Comparison of ENCODE assay signal across 1 cellular context in the genomic region with DNA sequence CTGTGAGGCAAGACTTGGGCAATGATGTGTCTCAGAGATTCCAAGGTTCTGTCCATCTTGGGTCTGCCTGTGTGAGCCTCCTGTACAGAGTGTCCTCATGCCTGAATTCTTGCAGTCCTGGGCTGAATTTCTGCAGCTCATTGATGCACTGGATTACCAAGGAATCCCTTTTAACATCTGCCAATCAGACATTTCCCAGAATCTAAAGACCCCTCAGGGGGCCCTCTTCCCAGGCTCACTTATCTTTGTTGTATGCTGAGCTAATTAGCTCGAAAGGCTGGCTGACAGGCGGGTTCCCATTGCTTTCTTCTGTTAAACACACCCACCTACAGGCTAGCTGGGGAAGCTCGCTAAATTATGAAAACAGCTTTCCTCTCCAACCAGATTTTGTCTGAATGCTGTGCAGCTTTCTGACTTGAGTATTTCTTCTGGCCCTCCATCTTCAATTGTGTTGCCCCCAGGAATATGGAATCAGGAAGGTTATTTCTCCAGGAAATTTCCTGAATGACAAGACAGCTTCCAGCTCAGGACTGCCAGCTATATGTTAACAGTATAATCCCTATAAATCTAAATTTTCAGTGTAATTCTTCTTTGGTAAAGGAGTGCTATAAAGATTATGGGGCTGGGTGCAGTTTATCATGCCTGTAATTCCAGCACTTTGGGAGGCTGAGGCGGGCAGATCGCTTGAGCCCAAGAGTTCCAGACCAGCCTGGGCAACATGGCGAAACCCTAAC.
TF ChIP-seq lines count a peak whose summit lies in the region.

LIX1 (minus strand) TSS at position 91 of the 734 bp plus-strand sequence; CDS start at position 56, 35 bp downstream.

TF ChIP-seq in GM12878, 131 proteins besides CTCF, POLR2A, EP300 and RAD21 (continued from another document):
- TF ChIP-seq ZNF592 (IDR thresholded peaks at IDR 0.05) (no peak), SMC3 (IDR thresholded peaks at IDR 0.05; ENCODE audit: borderline replicate concordance, low read length) (peak; percentile 78), KDM1A (IDR thresholded peaks at IDR 0.05; ENCODE audit: borderline replicate concordance) (no peak), PML (IDR thresholded peaks at IDR 0.05; ENCODE audit: low read length) (no peak)
TF ChIP-seq in GM12878: peak in this region for 2.
